35 cellular contexts compared by ENCODE assay signal in genomic region chr1:153578936-153579335, GRCh38. TPM values are rescaled to one million over a fixed set of nuclear protein-coding genes. Genes with fewer than 3 reads are reported as not detected.
A peak's percentile ranks its signal among the peaks of the same experiment; 100 is the strongest.
DNase-seq lines count a peak whose midpoint lies in the region; ATAC-seq, FAIRE-seq and TF ChIP-seq lines count a peak whose summit lies in the region.
"Had no signal": no experiment of that assay in that cellular context is flagged by ENCODE, and none has a peak within 500 bp of the region (broad histone marks: within the 10 kb centered on the region; RNA-seq: fewer than 3 reads in every experiment).

No MANE protein-coding gene starts in this region.

- POLR2A ChIA-PET in A549 (lab: Yijun Ruan, JAX): no interaction called here
- POLR2A ChIA-PET in H1 (lab: Charles Lee; ENCODE audit: partially characterized antibody): interaction anchor here (0.9 to 3.6 kb wide), 2 partner anchors 48 to 55 kb away, joined by 3 to 20 read pairs; partner anchors contain the start of genes CHTOP and S100A13

- TF ChIP-seq EP300 in A549 (IDR thresholded peaks at IDR 0.05): no peak
- TF ChIP-seq EP300 in H1 (IDR thresholded peaks at IDR 0.05; ENCODE audit: borderline replicate concordance in 1 of 2, low read depth in 2 of 2, low read length in 2 of 2): no peak

- CTCF ChIA-PET in A549 (lab: Yijun Ruan, JAX): interaction anchor here (1.0 to 4.3 kb wide), 4 partner anchors 10 to 49 kb away, joined by 3 to 29 read pairs (median 16); partner anchors contain the start of genes S100A1 and S100A13
- CTCF ChIA-PET in H1 (lab: Charles Lee; ENCODE audit: partially characterized antibody): interaction anchor here (0.8 to 4.2 kb wide), 7 partner anchors 11 to 86 kb away, joined by 3 to 64 read pairs (median 4); partner anchors contain the start of genes S100A1, S100A13, S100A14 and S100A16

- no peak overlapping the region for H3K14ac ChIP-seq in H1 (ENCODE audit: insufficient read length)

- H3K4me3 ChIP-seq in A549 (no peak overlapping the region), H1 (ENCODE audit: extremely low read depth in 1 of 4, insufficient read depth in 2 of 4, low read depth in 3 of 4, low read length in 4 of 4) (no peak overlapping the region), neural progenitor cell (no peak overlapping the region)
- H3K4me3 ChIP-seq: dorsolateral prefrontal cortex, PC-9, psoas muscle, tibial artery had no signal

- no peak overlapping the region for H2BK5ac ChIP-seq in H1 (ENCODE audit: low read depth, low read length)

- no peak overlapping the region for H2BK15ac ChIP-seq in H1 (ENCODE audit: low read length)

- H3K79me2 ChIP-seq in H1 (ENCODE audit: control insufficient read depth in 1 of 2, insufficient read depth in 2 of 2, low read length in 2 of 2) (no peaks in the 10 kb centered on the region), neural progenitor cell (ENCODE audit: low read depth) (no peaks in the 10 kb centered on the region)

- WGBS in A549 (ENCODE audit: missing lambda C conversion rate): 51% methylated on average over 3 of the region's 3 CpGs
- 77% methylated on average over 3 of the region's 3 CpGs; no CpG with 5 or more reads in 1 of the 2 experiments for WGBS in H1 (ENCODE audit: extremely low coverage in 1 of 2, insufficient coverage in 1 of 2, insufficient read length in 1 of 2, insufficient replicate concordance in 2 of 2, low coverage in 1 of 2, low lambda C conversion rate in 2 of 2, missing lambda C conversion rate in 1 of 2), 2 experiments

- 0 out of 2 replicates have a peak overlapping the region, but pooled peaks have one; percentile 70 for H2BK12ac ChIP-seq in H1 (ENCODE audit: low read depth, low read length)

- H3K79me1 ChIP-seq in H1 (ENCODE audit: low read depth, low read length): no peaks in the 10 kb centered on the region

- H3K27ac ChIP-seq in A549 (0 out of 6 replicates have a peak overlapping the region, but pooled peaks of 1 of the 2 experiments have one; percentile 36), H1 (ENCODE audit: low read depth, low read length) (no peak overlapping the region), neural progenitor cell (no peak overlapping the region)
- H3K27ac ChIP-seq: 22Rv1, PC-9, psoas muscle had no signal

- no peak overlapping the region for H3K56ac ChIP-seq in H1 (replicated peaks; ENCODE audit: insufficient read length, low read depth, low read length)

- TF ChIP-seq CTCF in A549 (IDR thresholded peaks at IDR 0.05) (no peak), HFFc6 (IDR thresholded peaks at IDR 0.05) (no peak), H1 (IDR thresholded peaks at IDR 0.05; ENCODE audit: control extremely low read depth in 1 of 3, insufficient read depth in 1 of 3, low read depth in 1 of 3, low read length in 3 of 3) (no peak), neural progenitor cell (IDR thresholded peaks at IDR 0.05) (no peak)

- FAIRE-seq in A549 (lab: Jason Lieb, UNC) (no peak), H1 (lab: Jason Lieb, UNC) (no peak)
- FAIRE-seq: endothelial cell of umbilical vein, H54 had no signal

- no peaks in the 10 kb centered on the region; the same call in 1 of the 2 replicates for H3K23me2 ChIP-seq in H1 (ENCODE audit: low read depth, low read length)

- no peak overlapping the region for H2AK5ac ChIP-seq in H1 (ENCODE audit: low read depth, low read length)

- H3K4me1 ChIP-seq in A549: peaks cover 24% of the 10 kb centered on the region
- H3K4me1 ChIP-seq in H1 (replicated peaks in 1 of 4; ENCODE audit: control insufficient read depth in 3 of 4, insufficient read depth in 4 of 4, low read length in 3 of 4): peaks cover 0 to 3% (median 0%) of the 10 kb centered on the region in 4 experiments; a peak in 2 of 7 replicates
- H3K4me1 ChIP-seq in neural progenitor cell: peaks cover 25% of the 10 kb centered on the region
- H3K4me1 ChIP-seq: psoas muscle had no signal

- no peak overlapping the region for H3K4ac ChIP-seq in H1 (replicated peaks; ENCODE audit: insufficient read length, low read depth, low read length)

- no peak overlapping the region for H3K18ac ChIP-seq in H1 (ENCODE audit: extremely low read depth, low read length)

- peak in 1 of 2 experiments; percentile 59; a peak in 3 of 6 replicates for ATAC-seq in A549
- ATAC-seq in HG02938 (IDR thresholded peaks at IDR 0.05; ENCODE audit: unreplicated experiment): no peak
- no peak for ATAC-seq in HG02571 (IDR thresholded peaks at IDR 0.05; ENCODE audit: unreplicated experiment)
- ATAC-seq: activated CD8-positive, alpha-beta T cell treated with anti-CD3 and anti-CD28 coated beads, Interleukin-2, amount 10 ng/mL, durations not matched to agents 7 days and 5 days; left cardiac atrium; psoas muscle; sciatic nerve had no signal

- no peak overlapping the region for H4K8ac ChIP-seq in H1 (ENCODE audit: extremely low read depth, insufficient read depth, low read length)

- H3K9ac ChIP-seq in H1 (replicated peaks in 1 of 4; ENCODE audit: extremely low read depth in 1 of 4, low read depth in 3 of 4, low read length in 3 of 4) (no peak overlapping the region), neural progenitor cell (no peak overlapping the region)

- H3K36me3 ChIP-seq in H1 (ENCODE audit: control insufficient read depth in 2 of 4, insufficient read depth in 4 of 4, low read length in 3 of 4) (no peaks in the 10 kb centered on the region), neural progenitor cell (no peaks in the 10 kb centered on the region)
- H3K36me3 ChIP-seq: tibial artery had no signal

- peaks cover 27% of the 10 kb centered on the region for H3K4me1 Mint-ChIP-seq in HFFc6 (ENCODE audit: low read depth)
- peaks cover 17% of the 10 kb centered on the region for H3K4me1 Mint-ChIP-seq in neural progenitor cell
- H3K4me1 Mint-ChIP-seq: activated naive CD4-positive, alpha-beta T cell treated with anti-CD3 and anti-CD28 coated beads, Interleukin-2, amount 50 U/mL, for 24 hours; CD4-positive, CD25-positive, alpha-beta regulatory T cell had no signal

- TF ChIP-seq RAD21 in A549 (conservative IDR thresholded peaks at IDR 0.05 in 1 of 2, IDR thresholded peaks at IDR 0.05 in 1 of 2) (no peak), H1 (IDR thresholded peaks at IDR 0.05 in 1 of 2, conservative IDR thresholded peaks at IDR 0.05 in 1 of 2; ENCODE audit: low read depth in 2 of 2, low read length in 2 of 2) (no peak)

- H3K4me3 Mint-ChIP-seq in HFFc6 (peak overlapping the region; percentile 31), neural progenitor cell (no peak overlapping the region)
- H3K4me3 Mint-ChIP-seq: activated CD8-positive, alpha-beta T cell treated with anti-CD3 and anti-CD28 coated beads, Interleukin-2, amount 10 ng/mL, durations not matched to agents 7 days and 5 days; activated naive CD4-positive, alpha-beta T cell treated with anti-CD3 and anti-CD28 coated beads, Interleukin-2, amount 50 U/mL, for 24 hours; CD4-positive, CD25-positive, alpha-beta regulatory T cell; memory B cell; naive B cell had no signal

- H3K9me3 ChIP-seq in A549 (no peaks in the 10 kb centered on the region), H1 (ENCODE audit: insufficient read depth in 2 of 2, low read depth in 1 of 2, low read length in 1 of 2) (peaks cover 0 to 12% of the 10 kb centered on the region in 2 experiments; a peak in 1 of 4 replicates), neural progenitor cell (ENCODE audit: low read depth) (no peaks in the 10 kb centered on the region)
- H3K9me3 ChIP-seq: psoas muscle, tibial artery had no signal

- peak overlapping the region; percentile 4; the same call in 1 of the 3 replicates for H3K4me2 ChIP-seq in A549
- H3K4me2 ChIP-seq in H1 (ENCODE audit: insufficient read depth in 1 of 2, low read depth in 2 of 2, low read length in 2 of 2): no peak overlapping the region
- H3K4me2 ChIP-seq in neural progenitor cell: peak overlapping the region; percentile 6
- H3K4me2 ChIP-seq: PC-9 had no signal

- H3K27me3 ChIP-seq in H1 (replicated peaks in 1 of 4; ENCODE audit: control insufficient read depth in 3 of 4, extremely low read depth in 1 of 4, insufficient read depth in 3 of 4, low read length in 3 of 4) (no peaks in the 10 kb centered on the region), neural progenitor cell (no peaks in the 10 kb centered on the region)
- H3K27me3 ChIP-seq: dorsolateral prefrontal cortex, tibial artery had no signal

- H3K23ac ChIP-seq in H1 (ENCODE audit: insufficient read length): no peak overlapping the region

- no peaks in the 10 kb centered on the region for H4K20me1 ChIP-seq in H1 (replicated peaks in 1 of 2; ENCODE audit: control insufficient read depth in 1 of 2, insufficient read depth in 2 of 2, low read length in 2 of 2)
- H4K20me1 ChIP-seq in neural progenitor cell (ENCODE audit: low read depth): no peaks in the 10 kb centered on the region

- no peak overlapping the region for H4K91ac ChIP-seq in H1 (replicated peaks; ENCODE audit: insufficient read length, low read length)

- no peaks in the 10 kb centered on the region; the same call in 1 of the 2 replicates for H3K27me3 Mint-ChIP-seq in HFFc6 (ENCODE audit: insufficient read depth)
- peaks cover 2% of the 10 kb centered on the region for H3K27me3 Mint-ChIP-seq in neural progenitor cell (ENCODE audit: insufficient read depth, low read depth)

- H2AFZ ChIP-seq in H1 (ENCODE audit: low read length) (no peak overlapping the region), neural progenitor cell (replicated peaks) (no peak overlapping the region)
- H2AFZ ChIP-seq: PC-9 had no signal

- DNase-seq in A549 (ENCODE audit: low read depth in 1 of 2, low spot score in 1 of 2) (no peak), HFFc6 (no peak), H1 (ENCODE audit: low read depth in 1 of 2, low spot score in 2 of 2) (no peak), neural progenitor cell (ENCODE audit: low spot score) (peak; percentile 22), RKO (ENCODE audit: low spot score) (no peak), C1 segment of cervical spinal cord (lab: John Stamatoyannopoulos, UW) (no peak)
- DNase-seq: activated CD4-positive, alpha-beta T cell treated with anti-CD3 and anti-CD28 coated beads for 4 hours; activated CD8-positive, alpha-beta T cell treated with anti-CD3 and anti-CD28 coated beads, Interleukin-2, amount 10 ng/mL, durations not matched to agents 7 days and 5 days; amygdala; CD4-positive, CD25-positive, alpha-beta regulatory T cell; DND-41; dorsolateral prefrontal cortex; hippocampal formation; Kasumi-1; left cardiac atrium; naive B cell; NCI-H1436 treated with DMSO at 0.1 percent for 48 hours; NCI-H2081 treated with DMSO at 0.1 percent for 48 hours; NCI-H526 treated with DMSO at 0.1 percent for 48 hours; PC-9; psoas muscle; Right ventricle myocardium superior; stimulated activated CD4-positive, alpha-beta T cell treated with anti-CD3 and anti-CD28 coated beads, Interleukin-4, amount 100 ng/mL, for 24 hours; SW 1271 had no signal

- H4K5ac ChIP-seq in H1 (ENCODE audit: insufficient read length, low read depth, low read length): no peak overlapping the region

- H3K9me3 Mint-ChIP-seq in HFFc6: no peaks in the 10 kb centered on the region
- peaks cover 9% of the 10 kb centered on the region for H3K9me3 Mint-ChIP-seq in neural progenitor cell
- H3K9me3 Mint-ChIP-seq: activated naive CD4-positive, alpha-beta T cell treated with anti-CD3 and anti-CD28 coated beads, Interleukin-2, amount 50 U/mL, for 24 hours; activated T-helper 2 cell treated with anti-CD3 and anti-CD28 coated beads, Interferon-gamma antibody, Interleukin-2, Interleukin-4, amounts not matched to agents 10 μg/mL and 5 μg/mL and 100 μg/mL, durations not matched to agents 14 hours and 24 hours and 36 hours; CD4-positive, CD25-positive, alpha-beta regulatory T cell; memory B cell; naive B cell had no signal

- TF ChIP-seq POLR2A in A549 (IDR thresholded peaks at IDR 0.05; ENCODE audit: low read length) (no peak), H1 (IDR thresholded peaks at IDR 0.05; ENCODE audit: control extremely low read depth in 1 of 2, low read depth in 2 of 2, low read length in 2 of 2) (no peak)

- H3F3A ChIP-seq in neural progenitor cell (ENCODE audit: low read depth): peaks cover 21% of the 10 kb centered on the region

- no peaks in the 10 kb centered on the region for H3K36me3 Mint-ChIP-seq in HFFc6 (ENCODE audit: low read depth)
- H3K36me3 Mint-ChIP-seq in neural progenitor cell: no peaks in the 10 kb centered on the region
- H3K36me3 Mint-ChIP-seq: activated naive CD4-positive, alpha-beta T cell treated with anti-CD3 and anti-CD28 coated beads, Interleukin-2, amount 50 U/mL, for 24 hours; CD4-positive, CD25-positive, alpha-beta regulatory T cell; memory B cell; naive B cell had no signal

- no peak overlapping the region for H2BK120ac ChIP-seq in H1 (replicated peaks; ENCODE audit: low read depth, low read length)

- no peak overlapping the region for H2BK20ac ChIP-seq in H1 (ENCODE audit: low read length)

- H3K27ac Mint-ChIP-seq in HFFc6 (peak overlapping the region; percentile 71), neural progenitor cell (no peak overlapping the region)
- H3K27ac Mint-ChIP-seq: activated CD8-positive, alpha-beta T cell treated with anti-CD3 and anti-CD28 coated beads, Interleukin-2, amount 10 ng/mL, durations not matched to agents 7 days and 5 days; activated T-helper 2 cell treated with anti-CD3 and anti-CD28 coated beads, Interferon-gamma antibody, Interleukin-2, Interleukin-4, amounts not matched to agents 10 μg/mL and 5 μg/mL and 100 μg/mL, durations not matched to agents 14 hours and 24 hours and 36 hours; memory B cell had no signal

RNA-seq across cellular contexts. Expression of gene S100A2, which starts 13.3 kb away (rescaled TPM):
- polyA plus RNA-seq in A549 (2011; rRNA removed): 5.1 and 6.0 TPM in 2 replicates
- polyA plus RNA-seq in A549 (2012; cell fraction: cytosol; rRNA removed): 7.8 and 10.9 TPM in 2 replicates
- polyA plus RNA-seq in A549 (2012; cell fraction: nucleus; rRNA removed): 5.6 and 8.3 TPM in 2 replicates
- 13.4 to 19.5 TPM (median 15.9 TPM) in 3 replicates for polyA plus RNA-seq in A549 (2017; fragmentation: RNase III; extraction: RNeasy Plus Mini Kit Qiagen cat#74134 plus additional on column Dnase treatment)
- 1.5 and 2.8 TPM in 2 replicates for polyA minus RNA-seq in A549 (2011; rRNA and poly(A)+ RNA removed)
- total RNA-seq in HFFc6 (2021; fragmentation: NEBNext Ultra II Directional; extraction: Animal tissue kit (Norgen Biotek cat#: 25700)): 10 to 100 TPM in 4 of 6 experiments, 1 to 10 TPM in 2; 7.4 to 12.5 (median 10.4) TPM
- total RNA-seq in H1 (2021; fragmentation: NEBNext Ultra II Directional; extraction: Animal tissue kit (Norgen Biotek cat#: 25700)): 2.0 TPM in 1 of 2 replicates, not detected in the other
- polyA plus RNA-seq in H1 (2011; rRNA removed): 0.71 and 0.86 TPM in 2 replicates
- 1.1 TPM for polyA plus RNA-seq in H1 (2011; cell fraction: cytosol; rRNA removed)
- polyA plus RNA-seq in H1 (2011; cell fraction: nucleus; rRNA removed): 0.78 TPM
- 0.69 to 2.1 TPM (median 1.2 TPM) in 4 replicates for polyA plus RNA-seq in H1 (2012, experiment 1 of 2)
- polyA plus RNA-seq in H1 (2012, experiment 2 of 2): 0.20 TPM
- 2.0 TPM for polyA plus RNA-seq in H1 (2013, experiment 1 of 2)
- polyA plus RNA-seq in H1 (2013, experiment 2 of 2): 2.6 TPM
- 0.60 TPM in 1 of 2 replicates, not detected in the other for polyA minus RNA-seq in H1 (2011; rRNA and poly(A)+ RNA removed)
- not detected for polyA minus RNA-seq in H1 (2011; cell fraction: cytosol; rRNA and poly(A)+ RNA removed)
- not detected for polyA minus RNA-seq in H1 (2011; cell fraction: nucleus; rRNA and poly(A)+ RNA removed)
- total RNA-seq in neural progenitor cell (ENCODE audit: low replicate concordance): not detected in 2 replicates
- total RNA-seq: CD4-positive, CD25-positive, alpha-beta regulatory T cell; cerebellum had no signal
- polyA plus RNA-seq: CD4-positive, CD25-positive, alpha-beta regulatory T cell had no signal

RNA-seq across cellular contexts. Expression of gene S100A3, which starts 29.9 kb away (rescaled TPM):
- 25.0 and 25.4 TPM in 2 replicates for polyA plus RNA-seq in A549 (2011; rRNA removed)
- polyA plus RNA-seq in A549 (2012; cell fraction: cytosol; rRNA removed): 73.2 and 85.8 TPM in 2 replicates
- 64.8 and 72.8 TPM in 2 replicates for polyA plus RNA-seq in A549 (2012; cell fraction: nucleus; rRNA removed)
- 71.1 to 88.9 TPM (median 74.0 TPM) in 3 replicates for polyA plus RNA-seq in A549 (2017; fragmentation: RNase III; extraction: RNeasy Plus Mini Kit Qiagen cat#74134 plus additional on column Dnase treatment)
- polyA minus RNA-seq in A549 (2011; rRNA and poly(A)+ RNA removed): 16.9 and 18.6 TPM in 2 replicates
- 1 to 10 TPM; 3.4 to 5.6 (median 5.1) TPM for total RNA-seq in HFFc6 (2021; fragmentation: NEBNext Ultra II Directional; extraction: Animal tissue kit (Norgen Biotek cat#: 25700))
- 0.47 TPM in 1 of 2 replicates, not detected in the other for total RNA-seq in H1 (2021; fragmentation: NEBNext Ultra II Directional; extraction: Animal tissue kit (Norgen Biotek cat#: 25700))
- polyA plus RNA-seq in H1 (2011; rRNA removed): 0.26 and 0.77 TPM in 2 replicates
- polyA plus RNA-seq in H1 (2011; cell fraction: cytosol; rRNA removed): 1.1 TPM
- 0.43 TPM for polyA plus RNA-seq in H1 (2011; cell fraction: nucleus; rRNA removed)
- polyA plus RNA-seq in H1 (2012, experiment 1 of 2): not detected in 4 replicates
- polyA plus RNA-seq in H1 (2012, experiment 2 of 2): not detected
- polyA plus RNA-seq in H1 (2013, experiment 1 of 2): 0.14 TPM
- 0.24 TPM for polyA plus RNA-seq in H1 (2013, experiment 2 of 2)
- polyA minus RNA-seq in H1 (2011; rRNA and poly(A)+ RNA removed): not detected in 2 replicates
- polyA minus RNA-seq in H1 (2011; cell fraction: cytosol; rRNA and poly(A)+ RNA removed): not detected
- polyA minus RNA-seq in H1 (2011; cell fraction: nucleus; rRNA and poly(A)+ RNA removed): not detected
- not detected in 2 replicates for total RNA-seq in neural progenitor cell (ENCODE audit: low replicate concordance)
- total RNA-seq: activated CD8-positive, alpha-beta T cell treated with anti-CD3 and anti-CD28 coated beads, Interleukin-2, amount 10 ng/mL, durations not matched to agents 7 days and 5 days; activated T-helper 2 cell treated with anti-CD3 and anti-CD28 coated beads, Interferon-gamma antibody, Interleukin-2, Interleukin-4, amounts not matched to agents 10 μg/mL and 5 μg/mL and 100 μg/mL, durations not matched to agents 14 hours and 24 hours and 36 hours; CD4-positive, CD25-positive, alpha-beta regulatory T cell; cerebellum; sciatic nerve had no signal
- polyA plus RNA-seq: CD4-positive, CD25-positive, alpha-beta regulatory T cell had no signal

RNA-seq across cellular contexts. Expression of gene S100A4, which starts 33.3 kb away (rescaled TPM):
- 590 and 814 TPM in 2 replicates for polyA plus RNA-seq in A549 (2011; rRNA removed)
- polyA plus RNA-seq in A549 (2012; cell fraction: cytosol; rRNA removed): 813 and 885 TPM in 2 replicates
- 347 and 601 TPM in 2 replicates for polyA plus RNA-seq in A549 (2012; cell fraction: nucleus; rRNA removed)
- 2,180 to 3,189 TPM (median 2,584 TPM) in 3 replicates for polyA plus RNA-seq in A549 (2017; fragmentation: RNase III; extraction: RNeasy Plus Mini Kit Qiagen cat#74134 plus additional on column Dnase treatment)
- polyA minus RNA-seq in A549 (2011; rRNA and poly(A)+ RNA removed): 170 and 175 TPM in 2 replicates
- 100 to 1,000 TPM; 394 to 846 (median 814) TPM for total RNA-seq in HFFc6 (2021; fragmentation: NEBNext Ultra II Directional; extraction: Animal tissue kit (Norgen Biotek cat#: 25700))
- total RNA-seq in H1 (2021; fragmentation: NEBNext Ultra II Directional; extraction: Animal tissue kit (Norgen Biotek cat#: 25700)): 36.3 and 39.6 TPM in 2 replicates
- 43.3 and 85.4 TPM in 2 replicates for polyA plus RNA-seq in H1 (2011; rRNA removed)
- polyA plus RNA-seq in H1 (2011; cell fraction: cytosol; rRNA removed): 48.1 TPM
- 16.4 TPM for polyA plus RNA-seq in H1 (2011; cell fraction: nucleus; rRNA removed)
- polyA plus RNA-seq in H1 (2012, experiment 1 of 2): 45.5 to 53.5 TPM (median 49.9 TPM) in 4 replicates
- 137 TPM for polyA plus RNA-seq in H1 (2012, experiment 2 of 2)
- polyA plus RNA-seq in H1 (2013, experiment 1 of 2): 70.2 TPM
- polyA plus RNA-seq in H1 (2013, experiment 2 of 2): 68.2 TPM
- 13.4 and 13.9 TPM in 2 replicates for polyA minus RNA-seq in H1 (2011; rRNA and poly(A)+ RNA removed)
- 9.5 TPM for polyA minus RNA-seq in H1 (2011; cell fraction: cytosol; rRNA and poly(A)+ RNA removed)
- polyA minus RNA-seq in H1 (2011; cell fraction: nucleus; rRNA and poly(A)+ RNA removed): 11.6 TPM
- 22.4 and 34.3 TPM in 2 replicates for total RNA-seq in neural progenitor cell (ENCODE audit: low replicate concordance)
- total RNA-seq: endothelial cell of umbilical vein had no signal

RNA-seq across cellular contexts. Expression of gene S100A16, which starts 34.0 kb away (rescaled TPM):
- polyA plus RNA-seq in A549 (2011; rRNA removed): 270 and 294 TPM in 2 replicates
- 423 and 469 TPM in 2 replicates for polyA plus RNA-seq in A549 (2012; cell fraction: cytosol; rRNA removed)
- polyA plus RNA-seq in A549 (2012; cell fraction: nucleus; rRNA removed): 222 and 228 TPM in 2 replicates
- 259 to 298 TPM (median 290 TPM) in 3 replicates for polyA plus RNA-seq in A549 (2017; fragmentation: RNase III; extraction: RNeasy Plus Mini Kit Qiagen cat#74134 plus additional on column Dnase treatment)
- 146 and 182 TPM in 2 replicates for polyA minus RNA-seq in A549 (2011; rRNA and poly(A)+ RNA removed)
- total RNA-seq in HFFc6 (2021; fragmentation: NEBNext Ultra II Directional; extraction: Animal tissue kit (Norgen Biotek cat#: 25700)): 100 to 1,000 TPM; 235 to 351 (median 258) TPM
- 14.7 and 14.9 TPM in 2 replicates for total RNA-seq in H1 (2021; fragmentation: NEBNext Ultra II Directional; extraction: Animal tissue kit (Norgen Biotek cat#: 25700))
- polyA plus RNA-seq in H1 (2011; rRNA removed): 51.7 and 61.4 TPM in 2 replicates
- 45.0 TPM for polyA plus RNA-seq in H1 (2011; cell fraction: cytosol; rRNA removed)
- polyA plus RNA-seq in H1 (2011; cell fraction: nucleus; rRNA removed): 26.3 TPM
- 14.2 to 25.5 TPM (median 21.1 TPM) in 4 replicates for polyA plus RNA-seq in H1 (2012, experiment 1 of 2)
- 26.5 TPM for polyA plus RNA-seq in H1 (2012, experiment 2 of 2)
- polyA plus RNA-seq in H1 (2013, experiment 1 of 2): 17.5 TPM
- polyA plus RNA-seq in H1 (2013, experiment 2 of 2): 17.9 TPM
- polyA minus RNA-seq in H1 (2011; rRNA and poly(A)+ RNA removed): 12.3 and 17.1 TPM in 2 replicates
- polyA minus RNA-seq in H1 (2011; cell fraction: cytosol; rRNA and poly(A)+ RNA removed): 11.1 TPM
- 7.6 TPM for polyA minus RNA-seq in H1 (2011; cell fraction: nucleus; rRNA and poly(A)+ RNA removed)
- 12.4 and 13.1 TPM in 2 replicates for total RNA-seq in neural progenitor cell (ENCODE audit: low replicate concordance)
- total RNA-seq: activated CD8-positive, alpha-beta T cell treated with anti-CD3 and anti-CD28 coated beads, Interleukin-2, amount 10 ng/mL, durations not matched to agents 7 days and 5 days; activated T-helper 2 cell treated with anti-CD3 and anti-CD28 coated beads, Interferon-gamma antibody, Interleukin-2, Interleukin-4, amounts not matched to agents 10 μg/mL and 5 μg/mL and 100 μg/mL, durations not matched to agents 14 hours and 24 hours and 36 hours; CD4-positive, CD25-positive, alpha-beta regulatory T cell had no signal
- polyA plus RNA-seq: CD4-positive, CD25-positive, alpha-beta regulatory T cell had no signal

RNA-seq across cellular contexts. Expression of gene S100A14, which starts 37.2 kb away (rescaled TPM):
- polyA plus RNA-seq in A549 (2011; rRNA removed): 0.21 and 0.65 TPM in 2 replicates
- 0.16 TPM in 2 replicates for polyA plus RNA-seq in A549 (2012; cell fraction: cytosol; rRNA removed)
- 0.27 and 0.65 TPM in 2 replicates for polyA plus RNA-seq in A549 (2012; cell fraction: nucleus; rRNA removed)
- polyA plus RNA-seq in A549 (2017; fragmentation: RNase III; extraction: RNeasy Plus Mini Kit Qiagen cat#74134 plus additional on column Dnase treatment): 0.16 to 0.21 TPM (median 0.21 TPM) in 3 replicates
- polyA minus RNA-seq in A549 (2011; rRNA and poly(A)+ RNA removed): 0.34 TPM in 1 of 2 replicates, not detected in the other
- under 1 TPM in 1 of 6 experiments, not detected in 5; 0.54 TPM for total RNA-seq in HFFc6 (2021; fragmentation: NEBNext Ultra II Directional; extraction: Animal tissue kit (Norgen Biotek cat#: 25700))
- 1.4 and 1.5 TPM in 2 replicates for total RNA-seq in H1 (2021; fragmentation: NEBNext Ultra II Directional; extraction: Animal tissue kit (Norgen Biotek cat#: 25700))
- polyA plus RNA-seq in H1 (2011; rRNA removed): 3.7 and 5.3 TPM in 2 replicates
- 3.0 TPM for polyA plus RNA-seq in H1 (2011; cell fraction: cytosol; rRNA removed)
- 1.3 TPM for polyA plus RNA-seq in H1 (2011; cell fraction: nucleus; rRNA removed)
- 1.7 to 4.9 TPM (median 3.7 TPM) in 4 replicates for polyA plus RNA-seq in H1 (2012, experiment 1 of 2)
- polyA plus RNA-seq in H1 (2012, experiment 2 of 2): 1.6 TPM
- 1.2 TPM for polyA plus RNA-seq in H1 (2013, experiment 1 of 2)
- polyA plus RNA-seq in H1 (2013, experiment 2 of 2): 1.6 TPM
- polyA minus RNA-seq in H1 (2011; rRNA and poly(A)+ RNA removed): 0.63 and 3.6 TPM in 2 replicates
- polyA minus RNA-seq in H1 (2011; cell fraction: cytosol; rRNA and poly(A)+ RNA removed): 2.6 TPM
- polyA minus RNA-seq in H1 (2011; cell fraction: nucleus; rRNA and poly(A)+ RNA removed): not detected
- total RNA-seq in neural progenitor cell (ENCODE audit: low replicate concordance): not detected in 2 replicates
- total RNA-seq: activated CD8-positive, alpha-beta T cell treated with anti-CD3 and anti-CD28 coated beads, Interleukin-2, amount 10 ng/mL, durations not matched to agents 7 days and 5 days; activated T-helper 2 cell treated with anti-CD3 and anti-CD28 coated beads, Interferon-gamma antibody, Interleukin-2, Interleukin-4, amounts not matched to agents 10 μg/mL and 5 μg/mL and 100 μg/mL, durations not matched to agents 14 hours and 24 hours and 36 hours; CD4-positive, CD25-positive, alpha-beta regulatory T cell; cerebellum; endothelial cell of umbilical vein had no signal
- polyA plus RNA-seq: CD4-positive, CD25-positive, alpha-beta regulatory T cell had no signal

Comparison
In these comparisons a context has a peak if more than half of its experiments do, and no peak if none do; other contexts are left out.
1. H3K4me2 ChIP-seq: peak in A549 (single experiment) and neural progenitor cell (single experiment); none in H1 (0 of 2).